ENCODE assay signal across 1 cellular context in the genomic region with DNA sequence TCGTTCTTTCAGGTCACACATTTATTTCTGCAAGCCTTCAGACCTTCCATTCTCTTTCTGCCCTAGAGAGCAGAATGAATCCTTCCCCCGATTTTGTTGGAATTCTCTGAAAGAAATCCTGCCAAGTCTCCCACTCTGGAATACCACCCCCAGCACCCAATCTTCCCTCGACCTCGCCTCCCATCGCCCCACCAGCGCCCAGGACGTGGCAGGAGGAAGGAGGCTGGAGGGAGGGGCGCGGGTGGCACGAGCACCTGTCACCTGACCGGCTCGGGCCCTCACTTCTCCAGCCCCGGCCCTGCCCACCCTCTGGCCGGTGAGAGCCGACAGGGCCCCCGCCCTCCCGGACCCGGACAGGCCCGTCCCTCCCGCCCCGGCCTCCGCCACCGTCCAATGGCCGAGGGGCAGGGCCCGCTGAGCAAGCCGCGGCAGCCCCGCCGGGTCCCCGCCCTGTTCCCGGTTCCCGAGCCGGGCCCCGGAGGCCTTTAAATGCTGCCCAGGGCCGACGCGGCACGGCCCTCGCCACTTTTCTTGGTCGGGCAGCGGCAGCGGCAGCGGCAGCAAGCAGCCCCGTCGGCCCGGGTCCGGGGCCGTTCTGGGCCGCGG.
TF ChIP-seq lines count a peak whose summit lies in the region.

A gene (plus strand): TSS at position 453 of the 606 bp plus-strand sequence. CDS start 384 bp downstream, outside the sequence.

TF ChIP-seq in HepG2, 621 proteins besides CTCF, POLR2A, EP300 and RAD21 (continued from another document):
- TF ChIP-seq, protein P1, sequence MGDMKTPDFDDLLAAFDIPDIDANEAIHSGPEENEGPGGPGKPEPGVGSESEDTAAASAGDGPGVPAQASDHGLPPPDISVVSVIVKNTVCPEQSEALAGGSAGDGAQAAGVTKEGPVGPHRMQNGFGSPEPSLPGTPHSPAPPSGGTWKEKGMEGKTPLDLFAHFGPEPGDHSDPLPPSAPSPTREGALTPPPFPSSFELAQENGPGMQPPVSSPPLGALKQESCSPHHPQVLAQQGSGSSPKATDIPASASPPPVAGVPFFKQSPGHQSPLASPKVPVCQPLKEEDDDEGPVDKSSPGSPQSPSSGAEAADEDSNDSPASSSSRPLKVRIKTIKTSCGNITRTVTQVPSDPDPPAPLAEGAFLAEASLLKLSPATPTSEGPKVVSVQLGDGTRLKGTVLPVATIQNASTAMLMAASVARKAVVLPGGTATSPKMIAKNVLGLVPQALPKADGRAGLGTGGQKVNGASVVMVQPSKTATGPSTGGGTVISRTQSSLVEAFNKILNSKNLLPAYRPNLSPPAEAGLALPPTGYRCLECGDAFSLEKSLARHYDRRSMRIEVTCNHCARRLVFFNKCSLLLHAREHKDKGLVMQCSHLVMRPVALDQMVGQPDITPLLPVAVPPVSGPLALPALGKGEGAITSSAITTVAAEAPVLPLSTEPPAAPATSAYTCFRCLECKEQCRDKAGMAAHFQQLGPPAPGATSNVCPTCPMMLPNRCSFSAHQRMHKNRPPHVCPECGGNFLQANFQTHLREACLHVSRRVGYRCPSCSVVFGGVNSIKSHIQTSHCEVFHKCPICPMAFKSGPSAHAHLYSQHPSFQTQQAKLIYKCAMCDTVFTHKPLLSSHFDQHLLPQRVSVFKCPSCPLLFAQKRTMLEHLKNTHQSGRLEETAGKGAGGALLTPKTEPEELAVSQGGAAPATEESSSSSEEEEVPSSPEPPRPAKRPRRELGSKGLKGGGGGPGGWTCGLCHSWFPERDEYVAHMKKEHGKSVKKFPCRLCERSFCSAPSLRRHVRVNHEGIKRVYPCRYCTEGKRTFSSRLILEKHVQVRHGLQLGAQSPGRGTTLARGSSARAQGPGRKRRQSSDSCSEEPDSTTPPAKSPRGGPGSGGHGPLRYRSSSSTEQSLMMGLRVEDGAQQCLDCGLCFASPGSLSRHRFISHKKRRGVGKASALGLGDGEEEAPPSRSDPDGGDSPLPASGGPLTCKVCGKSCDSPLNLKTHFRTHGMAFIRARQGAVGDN (CRISPR knock-in tag; IDR thresholded peaks at IDR 0.05) = peak; percentile 74
- TF ChIP-seq U2AF1 (optimal IDR thresholded peaks at IDR 0.05; ENCODE audit: low read depth, low read length) = no peak
- TF ChIP-seq, protein P2, sequence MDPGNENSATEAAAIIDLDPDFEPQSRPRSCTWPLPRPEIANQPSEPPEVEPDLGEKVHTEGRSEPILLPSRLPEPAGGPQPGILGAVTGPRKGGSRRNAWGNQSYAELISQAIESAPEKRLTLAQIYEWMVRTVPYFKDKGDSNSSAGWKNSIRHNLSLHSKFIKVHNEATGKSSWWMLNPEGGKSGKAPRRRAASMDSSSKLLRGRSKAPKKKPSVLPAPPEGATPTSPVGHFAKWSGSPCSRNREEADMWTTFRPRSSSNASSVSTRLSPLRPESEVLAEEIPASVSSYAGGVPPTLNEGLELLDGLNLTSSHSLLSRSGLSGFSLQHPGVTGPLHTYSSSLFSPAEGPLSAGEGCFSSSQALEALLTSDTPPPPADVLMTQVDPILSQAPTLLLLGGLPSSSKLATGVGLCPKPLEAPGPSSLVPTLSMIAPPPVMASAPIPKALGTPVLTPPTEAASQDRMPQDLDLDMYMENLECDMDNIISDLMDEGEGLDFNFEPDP (CRISPR knock-in tag; conservative IDR thresholded peaks at IDR 0.05) = 0 out of 2 replicates have a peak, but pooled peaks have one; percentile 78
- peak; percentile 62; the same call in 1 of the 2 replicates for TF ChIP-seq ZNF446 (CRISPR knock-in tag; IDR thresholded peaks at IDR 0.05)
- no peak for TF ChIP-seq NR2F2 (IDR thresholded peaks at IDR 0.05; ENCODE audit: borderline replicate concordance, low read depth)
- TF ChIP-seq KDM2A (CRISPR knock-in tag; IDR thresholded peaks at IDR 0.05; ENCODE audit: borderline replicate concordance, low read depth) = peak; percentile 64
- TF ChIP-seq, protein P3, sequence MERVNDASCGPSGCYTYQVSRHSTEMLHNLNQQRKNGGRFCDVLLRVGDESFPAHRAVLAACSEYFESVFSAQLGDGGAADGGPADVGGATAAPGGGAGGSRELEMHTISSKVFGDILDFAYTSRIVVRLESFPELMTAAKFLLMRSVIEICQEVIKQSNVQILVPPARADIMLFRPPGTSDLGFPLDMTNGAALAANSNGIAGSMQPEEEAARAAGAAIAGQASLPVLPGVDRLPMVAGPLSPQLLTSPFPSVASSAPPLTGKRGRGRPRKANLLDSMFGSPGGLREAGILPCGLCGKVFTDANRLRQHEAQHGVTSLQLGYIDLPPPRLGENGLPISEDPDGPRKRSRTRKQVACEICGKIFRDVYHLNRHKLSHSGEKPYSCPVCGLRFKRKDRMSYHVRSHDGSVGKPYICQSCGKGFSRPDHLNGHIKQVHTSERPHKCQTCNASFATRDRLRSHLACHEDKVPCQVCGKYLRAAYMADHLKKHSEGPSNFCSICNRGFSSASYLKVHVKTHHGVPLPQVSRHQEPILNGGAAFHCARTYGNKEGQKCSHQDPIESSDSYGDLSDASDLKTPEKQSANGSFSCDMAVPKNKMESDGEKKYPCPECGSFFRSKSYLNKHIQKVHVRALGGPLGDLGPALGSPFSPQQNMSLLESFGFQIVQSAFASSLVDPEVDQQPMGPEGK (CRISPR knock-in tag; IDR thresholded peaks at IDR 0.05) = peak; percentile 93
- 0 out of 2 replicates have a peak, but pooled peaks have one; percentile 10 for TF ChIP-seq MAF1 (CRISPR knock-in tag; IDR thresholded peaks at IDR 0.05; ENCODE audit: borderline replicate concordance)
- TF ChIP-seq ZNF232 (CRISPR knock-in tag; IDR thresholded peaks at IDR 0.05; ENCODE audit: borderline replicate concordance) = 0 out of 2 replicates have a peak, but pooled peaks have one; percentile 6
